Comparison of ENCODE assay signal across 27 cellular contexts in genomic region chr12:3049176-3049575, GRCh38.
"Had no signal": no experiment of that assay in that cellular context is flagged by ENCODE, and none has a peak within 500 bp of the region (broad histone marks: within the 10 kb centered on the region; RNA-seq: fewer than 3 reads in every experiment).

No MANE protein-coding gene starts in this region.

- H3K9me3 Mint-ChIP-seq: activated naive CD4-positive, alpha-beta T cell treated with anti-CD3 and anti-CD28 coated beads, Interleukin-2, amount 50 U/mL, for 72 hours; activated T-cell treated with anti-CD3 and anti-CD28 coated beads, Interleukin-2, amount 50 U/mL, for 72 hours; immature natural killer cell; nephron progenitor cell; T-helper 2 cell treated with Interferon-gamma antibody and Interleukin-4, amounts not matched to agents 5 μg/mL and 100 μg/mL, for 36 hours had no signal

- ATAC-seq: activated CD4-positive, alpha-beta T cell treated with anti-CD3 and anti-CD28 coated beads for 36 hours; activated naive CD4-positive, alpha-beta T cell treated with anti-CD3 and anti-CD28 coated beads, Interleukin-2, amount 50 U/mL, for 72 hours; activated T-cell treated with anti-CD3 and anti-CD28 coated beads, Interleukin-2, amount 50 U/mL, for 72 hours; heart left ventricle; left colon had no signal

- H3K4me3 ChIP-seq: esophagus muscularis mucosa, heart left ventricle, right atrium auricular region, transverse colon had no signal

- H3K36me3 ChIP-seq: esophagus muscularis mucosa, heart left ventricle, right atrium auricular region, transverse colon had no signal

- H2AFZ ChIP-seq: parathyroid adenoma had no signal

- H3K9me3 ChIP-seq: esophagus muscularis mucosa, heart left ventricle, right atrium auricular region, transverse colon had no signal

- H3K36me3 Mint-ChIP-seq: activated naive CD4-positive, alpha-beta T cell treated with anti-CD3 and anti-CD28 coated beads, Interleukin-2, amount 50 U/mL, for 72 hours; immature natural killer cell had no signal

- H3K27me3 ChIP-seq: esophagus muscularis mucosa, heart left ventricle, right atrium auricular region had no signal

- H3K4me3 Mint-ChIP-seq: activated CD4-positive, alpha-beta T cell treated with anti-CD3 and anti-CD28 coated beads for 36 hours; activated T-cell treated with anti-CD3 and anti-CD28 coated beads, Interleukin-2, amount 50 U/mL, for 72 hours; immature natural killer cell; nephron progenitor cell; T-helper 2 cell treated with Interferon-gamma antibody and Interleukin-4, amounts not matched to agents 5 μg/mL and 100 μg/mL, for 36 hours had no signal

- H3K9ac ChIP-seq: parathyroid adenoma had no signal

- H3K79me2 ChIP-seq: parathyroid adenoma had no signal

- H3K4me1 ChIP-seq: esophagus muscularis mucosa, foreskin keratinocyte, transverse colon had no signal

- FAIRE-seq: colon, kidney, small intestine had no signal

- H3K4me1 Mint-ChIP-seq: activated CD4-positive, alpha-beta T cell treated with anti-CD3 and anti-CD28 coated beads for 36 hours; immature natural killer cell had no signal

- DNase-seq: activated CD4-positive, alpha-beta T cell treated with anti-CD3 and anti-CD28 coated beads for 36 hours; activated CD4-positive, alpha-beta T cell treated with anti-CD3 and anti-CD28 coated beads, Interleukin-2, amount 50 U/mL, for 4 hours; activated CD4-positive, CD25-positive, alpha-beta regulatory T cell; activated naive CD4-positive, alpha-beta T cell; activated T-cell treated with anti-CD3 and anti-CD28 coated beads for 4 hours; activated T-cell treated with anti-CD3 and anti-CD28 coated beads, Interleukin-2, amount 50 U/mL, for 72 hours; dermis blood vessel endothelial cell; effector CD4-positive, alpha-beta T cell; foreskin keratinocyte; hypothalamus; immature natural killer cell; kidney; left colon; nephron progenitor cell; small intestine; stimulated activated CD4-positive, alpha-beta T cell treated with anti-CD3 and anti-CD28 coated beads, Interleukin-15, amount 100 ng/mL, for 24 hours; stimulated activated CD4-positive, alpha-beta T cell treated with anti-CD3 and anti-CD28 coated beads, Interleukin-2, amount 100 ng/mL, for 24 hours; stimulated activated naive CD4-positive, alpha-beta T cell; T-helper 1 cell; transverse colon had no signal

- H3K27ac Mint-ChIP-seq: activated CD4-positive, alpha-beta T cell treated with anti-CD3 and anti-CD28 coated beads for 36 hours; activated naive CD4-positive, alpha-beta T cell treated with anti-CD3 and anti-CD28 coated beads, Interleukin-2, amount 50 U/mL, for 72 hours; activated T-cell treated with anti-CD3 and anti-CD28 coated beads, Interleukin-2, amount 50 U/mL, for 72 hours; immature natural killer cell; nephron progenitor cell; T-helper 2 cell treated with Interferon-gamma antibody and Interleukin-4, amounts not matched to agents 5 μg/mL and 100 μg/mL, for 36 hours had no signal

- H3K27ac ChIP-seq: esophagus muscularis mucosa, foreskin keratinocyte, parathyroid adenoma, transverse colon had no signal
